Comparison of ENCODE assay signal across 8 cellular contexts in the genomic region with DNA sequence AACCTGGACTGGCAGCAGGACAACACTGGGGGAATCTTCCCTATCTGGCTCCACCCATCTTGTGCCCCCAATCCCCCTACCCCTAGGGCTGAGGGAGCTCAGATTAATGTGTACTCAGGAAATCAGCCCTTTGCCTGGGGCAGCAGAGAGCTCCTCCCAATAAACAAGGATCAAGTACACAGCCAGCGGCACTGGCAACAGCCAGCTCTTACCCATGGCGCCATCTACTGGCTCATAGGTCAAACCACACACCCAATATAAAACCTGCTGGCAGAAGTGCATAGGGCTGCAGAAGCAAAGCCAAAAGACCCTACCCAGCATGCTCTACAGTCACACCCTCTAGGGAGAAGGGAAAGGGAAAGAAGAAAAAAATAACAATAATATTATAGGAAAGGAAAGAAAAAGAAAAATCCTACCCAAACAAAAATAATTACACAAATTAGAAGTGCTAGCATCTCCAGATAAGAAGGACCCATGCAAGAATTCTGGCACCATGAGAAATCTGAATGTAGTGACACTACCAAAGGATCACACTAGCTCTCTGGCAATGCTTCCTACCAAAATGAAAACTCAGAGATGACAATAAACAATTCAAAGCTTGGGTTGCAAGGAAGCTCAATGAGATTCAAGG.
DNase-seq lines count a peak whose midpoint lies in the region; ATAC-seq and TF ChIP-seq lines count a peak whose summit lies in the region.
"Not testable (repeated sequence)": the region's sequence is repeated elsewhere in the genome, so short reads cannot be mapped to it uniquely, and the experiment has no call there.

No MANE protein-coding gene starts in this region.

- H3K4me3 Mint-ChIP-seq in activated CD4-positive, alpha-beta memory T cell treated with anti-CD3 and anti-CD28 coated beads, Interleukin-2, amount 10 ng/mL, durations not matched to agents 7 days and 5 days = not testable (repeated sequence)

- not testable (repeated sequence) for ATAC-seq in foreskin keratinocyte

- in situ Hi-C loops in transverse colon (cut with MboI; ENCODE audit: low pct_ligation_motif_present in 1 of 4, low pct_unique_long_range_greater_than_20kb in 1 of 4, low sequenced_read_pairs in 3 of 4) = not testable (repeated sequence)

- TF ChIP-seq POLR2A in transverse colon (IDR thresholded peaks at IDR 0.05) = not testable (repeated sequence)

- CTCF ChIA-PET in RWPE1 (lab: Yijun Ruan, JAX) = not testable (repeated sequence)
- CTCF ChIA-PET in activated CD4-positive, alpha-beta memory T cell treated with anti-CD3 and anti-CD28 coated beads, Interleukin-2, amount 10 ng/mL, durations not matched to agents 7 days and 5 days (lab: Charles Lee) = interaction anchor here (1.0 kb wide), 1 partner anchor 144 kb away, joined by 3 read pairs; no protein-coding TSS in a partner anchor

- not testable (repeated sequence) for H3K36me3 ChIP-seq in transverse colon

- not testable (repeated sequence) for H3K4me3 ChIP-seq in transverse colon

- intact Hi-C loops in transverse colon (cut with DNase I; ENCODE audit: low total_unique reads) = not testable (repeated sequence)

- H3K9me3 ChIP-seq in transverse colon = not testable (repeated sequence)

- peak; percentile 35 for DNase-seq in ELF-1 (ENCODE audit: low read depth, low spot score)
- peak; percentile 35 for DNase-seq in NCI-H2227 (lab: John Stamatoyannopoulos, UW; ENCODE audit: unreplicated experiment)
- DNase-seq in RWPE1 (ENCODE audit: low spot score); foreskin keratinocyte; transverse colon: not testable (repeated sequence)
- peak; percentile 31 for DNase-seq in activated CD4-positive, alpha-beta memory T cell treated with anti-CD3 and anti-CD28 coated beads, Interleukin-2, amount 10 ng/mL, durations not matched to agents 7 days and 5 days
- DNase-seq in midbrain (lab: John Stamatoyannopoulos, UW) = peak; percentile 31

- not testable (repeated sequence) for H3K27me3 Mint-ChIP-seq in activated CD4-positive, alpha-beta memory T cell treated with anti-CD3 and anti-CD28 coated beads, Interleukin-2, amount 10 ng/mL, durations not matched to agents 7 days and 5 days

- H3K27ac Mint-ChIP-seq in activated CD4-positive, alpha-beta memory T cell treated with anti-CD3 and anti-CD28 coated beads, Interleukin-2, amount 10 ng/mL, durations not matched to agents 7 days and 5 days = not testable (repeated sequence)

- TF ChIP-seq CTCF in LNCAP (IDR thresholded peaks at IDR 0.05) (peak; percentile 41), RWPE1 (conservative IDR thresholded peaks at IDR 0.05; ENCODE audit: low read depth) (peak; percentile 42), foreskin keratinocyte (conservative IDR thresholded peaks at IDR 0.05) (peak; percentile 12), transverse colon (IDR thresholded peaks at IDR 0.05) (peak in 3 of 5 experiments; percentile 12 to 36 (median 27))

- not testable (repeated sequence) for H3K27ac ChIP-seq in RWPE1, foreskin keratinocyte, transverse colon

- not testable (repeated sequence) for H3K27me3 ChIP-seq in foreskin keratinocyte, transverse colon

- POLR2A ChIA-PET in RWPE1 (lab: Yijun Ruan, JAX; ENCODE audit: low non-redundant PET); activated CD4-positive, alpha-beta memory T cell treated with anti-CD3 and anti-CD28 coated beads, Interleukin-2, amount 10 ng/mL, durations not matched to agents 7 days and 5 days (lab: Charles Lee): not testable (repeated sequence)

- not testable (repeated sequence) for H3K9me3 Mint-ChIP-seq in activated CD4-positive, alpha-beta memory T cell treated with anti-CD3 and anti-CD28 coated beads, Interleukin-2, amount 10 ng/mL, durations not matched to agents 7 days and 5 days

- WGBS in transverse colon (ENCODE audit: low coverage in 1 of 2), 2 donors = 7% methylated on average over 2 of the region's 2 CpGs; no CpG with 5 or more reads in 1 of the 2 donors

- H3K4me1 ChIP-seq in foreskin keratinocyte, transverse colon: not testable (repeated sequence)

- H3K36me3 Mint-ChIP-seq in activated CD4-positive, alpha-beta memory T cell treated with anti-CD3 and anti-CD28 coated beads, Interleukin-2, amount 10 ng/mL, durations not matched to agents 7 days and 5 days (ENCODE audit: low read depth) = not testable (repeated sequence)

- not testable (repeated sequence) for TF ChIP-seq EP300 in transverse colon (IDR thresholded peaks at IDR 0.05; ENCODE audit: low read depth)

- not testable (repeated sequence) for H3K4me1 Mint-ChIP-seq in activated CD4-positive, alpha-beta memory T cell treated with anti-CD3 and anti-CD28 coated beads, Interleukin-2, amount 10 ng/mL, durations not matched to agents 7 days and 5 days
